In the genomic region with DNA sequence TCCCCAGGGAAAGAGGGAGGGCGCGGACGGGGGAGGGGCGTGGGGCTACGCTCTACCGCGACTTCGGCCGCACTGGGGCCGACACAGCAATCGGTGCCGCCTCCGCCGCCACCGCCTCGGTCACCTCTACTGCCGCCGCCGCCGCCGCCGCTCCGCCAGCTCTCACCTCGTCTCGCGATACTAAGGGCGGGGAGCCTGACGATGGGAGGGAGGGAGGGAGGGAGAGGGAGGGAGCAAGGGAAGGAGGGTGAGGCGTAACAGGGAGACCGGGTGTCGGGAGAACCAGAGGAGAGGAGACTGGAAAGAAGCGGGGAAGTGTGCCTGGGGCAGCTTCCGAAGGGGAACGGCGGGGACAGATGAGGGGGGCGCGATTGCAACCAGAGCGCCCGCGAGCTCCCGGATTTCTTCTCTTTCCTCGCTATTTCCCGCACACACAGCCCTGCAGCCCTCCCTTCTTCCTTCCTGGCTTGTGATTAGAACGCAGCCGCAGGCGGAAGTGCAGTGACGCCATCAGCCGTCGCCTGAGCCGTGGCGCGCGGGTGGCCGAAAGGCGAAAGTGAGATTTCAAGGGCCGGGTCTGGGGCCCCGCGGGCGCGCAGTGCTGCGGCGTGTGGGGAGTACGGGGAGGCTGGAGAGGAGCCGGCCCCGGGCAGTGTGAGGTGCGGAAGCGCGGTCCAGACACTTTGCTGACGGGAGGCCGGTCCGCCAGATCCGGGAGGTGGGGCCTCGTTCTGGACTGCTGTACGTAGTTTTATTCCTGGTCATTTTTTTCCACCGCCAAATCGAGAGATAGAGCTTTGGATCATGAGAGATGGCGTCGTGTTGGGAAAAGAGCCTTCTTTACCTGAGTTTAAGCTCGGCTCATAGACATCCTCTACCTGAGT, we compare ENCODE assay signal across 8 cellular contexts.
DNase-seq lines count a peak whose midpoint lies in the region; ATAC-seq lines count a peak whose summit lies in the region.

A gene with protein sequence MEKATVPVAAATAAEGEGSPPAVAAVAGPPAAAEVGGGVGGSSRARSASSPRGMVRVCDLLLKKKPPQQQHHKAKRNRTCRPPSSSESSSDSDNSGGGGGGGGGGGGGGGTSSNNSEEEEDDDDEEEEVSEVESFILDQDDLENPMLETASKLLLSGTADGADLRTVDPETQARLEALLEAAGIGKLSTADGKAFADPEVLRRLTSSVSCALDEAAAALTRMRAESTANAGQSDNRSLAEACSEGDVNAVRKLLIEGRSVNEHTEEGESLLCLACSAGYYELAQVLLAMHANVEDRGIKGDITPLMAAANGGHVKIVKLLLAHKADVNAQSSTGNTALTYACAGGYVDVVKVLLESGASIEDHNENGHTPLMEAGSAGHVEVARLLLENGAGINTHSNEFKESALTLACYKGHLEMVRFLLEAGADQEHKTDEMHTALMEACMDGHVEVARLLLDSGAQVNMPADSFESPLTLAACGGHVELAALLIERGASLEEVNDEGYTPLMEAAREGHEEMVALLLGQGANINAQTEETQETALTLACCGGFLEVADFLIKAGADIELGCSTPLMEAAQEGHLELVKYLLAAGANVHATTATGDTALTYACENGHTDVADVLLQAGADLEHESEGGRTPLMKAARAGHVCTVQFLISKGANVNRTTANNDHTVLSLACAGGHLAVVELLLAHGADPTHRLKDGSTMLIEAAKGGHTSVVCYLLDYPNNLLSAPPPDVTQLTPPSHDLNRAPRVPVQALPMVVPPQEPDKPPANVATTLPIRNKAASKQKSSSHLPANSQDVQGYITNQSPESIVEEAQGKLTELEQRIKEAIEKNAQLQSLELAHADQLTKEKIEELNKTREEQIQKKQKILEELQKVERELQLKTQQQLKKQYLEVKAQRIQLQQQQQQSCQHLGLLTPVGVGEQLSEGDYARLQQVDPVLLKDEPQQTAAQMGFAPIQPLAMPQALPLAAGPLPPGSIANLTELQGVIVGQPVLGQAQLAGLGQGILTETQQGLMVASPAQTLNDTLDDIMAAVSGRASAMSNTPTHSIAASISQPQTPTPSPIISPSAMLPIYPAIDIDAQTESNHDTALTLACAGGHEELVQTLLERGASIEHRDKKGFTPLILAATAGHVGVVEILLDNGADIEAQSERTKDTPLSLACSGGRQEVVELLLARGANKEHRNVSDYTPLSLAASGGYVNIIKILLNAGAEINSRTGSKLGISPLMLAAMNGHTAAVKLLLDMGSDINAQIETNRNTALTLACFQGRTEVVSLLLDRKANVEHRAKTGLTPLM (N-terminal part only) (minus strand): TSS at position 131 of the 884 bp plus-strand sequence. CDS start 130 bp downstream, at position 1.

- peak; percentile 78 for ATAC-seq in GM19467 (IDR thresholded peaks at IDR 0.05; ENCODE audit: unreplicated experiment)

- DNase-seq in CMK (ENCODE audit: low read depth) (peak; percentile 61), HS-27A (ENCODE audit: low read depth) (peak; percentile 83), NK-92 (lab: John Stamatoyannopoulos, UW; ENCODE audit: unreplicated experiment) (peak; percentile 57), medulla oblongata (ENCODE audit: extremely low spot score) (peak; percentile 93)
- peak; percentile 97 for DNase-seq in activated CD8-positive, alpha-beta memory T cell treated with anti-CD3 and anti-CD28 coated beads for 24 hours
- DNase-seq in effector CD8-positive, alpha-beta T cell (lab: John Stamatoyannopoulos, UW) = peak; percentile 79
- DNase-seq in stimulated activated CD8-positive, alpha-beta memory T cell treated with anti-CD3 and anti-CD28 coated beads, Interleukin-12 subunit alpha, Interleukin-12 subunit beta, amount 100 ng/mL, for 1 hour (ENCODE audit: low read depth) = peak; percentile 82

Comparison
In these comparisons a context has a peak if more than half of its experiments do, and no peak if none do; other contexts are left out.
1. Peak in every context shown above with its lines: DNase-seq and ATAC-seq.